Comparison of ENCODE assay signal across 1 cellular context in the genomic region with DNA sequence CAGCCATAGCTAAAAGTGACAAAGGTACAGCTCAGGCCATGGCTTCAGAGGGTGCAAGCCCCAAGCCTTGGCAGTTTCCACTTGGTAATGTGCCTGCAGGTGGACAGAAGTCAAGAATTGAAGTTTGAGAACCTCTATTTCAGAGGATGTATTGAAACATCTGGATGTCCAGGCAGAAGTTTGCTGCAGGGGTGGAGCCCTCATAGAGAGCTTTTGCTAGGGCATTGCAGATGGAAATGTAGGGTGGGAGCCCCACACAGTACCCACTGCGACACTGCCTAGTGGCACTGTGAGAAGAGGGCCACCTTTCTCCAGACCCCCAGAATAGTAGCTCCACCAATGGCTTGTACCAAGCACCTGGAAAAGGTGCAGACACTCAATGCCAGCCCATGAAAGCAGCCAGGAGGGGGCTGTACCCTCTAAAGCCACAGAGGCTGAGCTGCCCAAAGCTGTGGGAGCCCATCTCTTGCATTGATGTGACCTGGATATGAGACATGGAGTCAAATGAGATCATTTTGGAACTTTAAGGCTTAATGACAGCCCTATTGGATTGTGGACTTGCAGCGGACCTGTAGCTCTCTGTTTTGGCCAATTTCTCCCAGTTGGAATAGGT.
TF ChIP-seq lines count a peak whose summit lies in the region.

No MANE protein-coding gene starts in this region.

TF ChIP-seq in GM23338, 12 proteins besides CTCF, POLR2A, EP300 and RAD21:
- TF ChIP-seq, protein P1, sequence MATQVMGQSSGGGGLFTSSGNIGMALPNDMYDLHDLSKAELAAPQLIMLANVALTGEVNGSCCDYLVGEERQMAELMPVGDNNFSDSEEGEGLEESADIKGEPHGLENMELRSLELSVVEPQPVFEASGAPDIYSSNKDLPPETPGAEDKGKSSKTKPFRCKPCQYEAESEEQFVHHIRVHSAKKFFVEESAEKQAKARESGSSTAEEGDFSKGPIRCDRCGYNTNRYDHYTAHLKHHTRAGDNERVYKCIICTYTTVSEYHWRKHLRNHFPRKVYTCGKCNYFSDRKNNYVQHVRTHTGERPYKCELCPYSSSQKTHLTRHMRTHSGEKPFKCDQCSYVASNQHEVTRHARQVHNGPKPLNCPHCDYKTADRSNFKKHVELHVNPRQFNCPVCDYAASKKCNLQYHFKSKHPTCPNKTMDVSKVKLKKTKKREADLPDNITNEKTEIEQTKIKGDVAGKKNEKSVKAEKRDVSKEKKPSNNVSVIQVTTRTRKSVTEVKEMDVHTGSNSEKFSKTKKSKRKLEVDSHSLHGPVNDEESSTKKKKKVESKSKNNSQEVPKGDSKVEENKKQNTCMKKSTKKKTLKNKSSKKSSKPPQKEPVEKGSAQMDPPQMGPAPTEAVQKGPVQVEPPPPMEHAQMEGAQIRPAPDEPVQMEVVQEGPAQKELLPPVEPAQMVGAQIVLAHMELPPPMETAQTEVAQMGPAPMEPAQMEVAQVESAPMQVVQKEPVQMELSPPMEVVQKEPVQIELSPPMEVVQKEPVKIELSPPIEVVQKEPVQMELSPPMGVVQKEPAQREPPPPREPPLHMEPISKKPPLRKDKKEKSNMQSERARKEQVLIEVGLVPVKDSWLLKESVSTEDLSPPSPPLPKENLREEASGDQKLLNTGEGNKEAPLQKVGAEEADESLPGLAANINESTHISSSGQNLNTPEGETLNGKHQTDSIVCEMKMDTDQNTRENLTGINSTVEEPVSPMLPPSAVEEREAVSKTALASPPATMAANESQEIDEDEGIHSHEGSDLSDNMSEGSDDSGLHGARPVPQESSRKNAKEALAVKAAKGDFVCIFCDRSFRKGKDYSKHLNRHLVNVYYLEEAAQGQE (IDR thresholded peaks at IDR 0.05; ENCODE audit: unreplicated experiment) = no peak
- TF ChIP-seq CREB1 (CRISPR knock-in tag; IDR thresholded peaks at IDR 0.05; ENCODE audit: low read depth) (no peak), EZH2 (IDR thresholded peaks at IDR 0.05; ENCODE audit: low read depth, unreplicated experiment) (no peak), STAT1 (IDR thresholded peaks at IDR 0.05; ENCODE audit: unreplicated experiment) (no peak), ZNF331 (CRISPR knock-in tag; IDR thresholded peaks at IDR 0.05; ENCODE audit: low read depth) (no peak), EZH2phosphoT487 (IDR thresholded peaks at IDR 0.05; ENCODE audit: unreplicated experiment) (no peak), JUNB (IDR thresholded peaks at IDR 0.05; ENCODE audit: unreplicated experiment) (no peak), POLR2AphosphoS5 (IDR thresholded peaks at IDR 0.05; ENCODE audit: low read depth) (no peak), ZNF114 (CRISPR knock-in tag; IDR thresholded peaks at IDR 0.05) (no peak)
- TF ChIP-seq, protein P2, sequence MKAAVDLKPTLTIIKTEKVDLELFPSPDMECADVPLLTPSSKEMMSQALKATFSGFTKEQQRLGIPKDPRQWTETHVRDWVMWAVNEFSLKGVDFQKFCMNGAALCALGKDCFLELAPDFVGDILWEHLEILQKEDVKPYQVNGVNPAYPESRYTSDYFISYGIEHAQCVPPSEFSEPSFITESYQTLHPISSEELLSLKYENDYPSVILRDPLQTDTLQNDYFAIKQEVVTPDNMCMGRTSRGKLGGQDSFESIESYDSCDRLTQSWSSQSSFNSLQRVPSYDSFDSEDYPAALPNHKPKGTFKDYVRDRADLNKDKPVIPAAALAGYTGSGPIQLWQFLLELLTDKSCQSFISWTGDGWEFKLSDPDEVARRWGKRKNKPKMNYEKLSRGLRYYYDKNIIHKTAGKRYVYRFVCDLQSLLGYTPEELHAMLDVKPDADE (IDR thresholded peaks at IDR 0.05) = no peak
